In the genomic region with DNA sequence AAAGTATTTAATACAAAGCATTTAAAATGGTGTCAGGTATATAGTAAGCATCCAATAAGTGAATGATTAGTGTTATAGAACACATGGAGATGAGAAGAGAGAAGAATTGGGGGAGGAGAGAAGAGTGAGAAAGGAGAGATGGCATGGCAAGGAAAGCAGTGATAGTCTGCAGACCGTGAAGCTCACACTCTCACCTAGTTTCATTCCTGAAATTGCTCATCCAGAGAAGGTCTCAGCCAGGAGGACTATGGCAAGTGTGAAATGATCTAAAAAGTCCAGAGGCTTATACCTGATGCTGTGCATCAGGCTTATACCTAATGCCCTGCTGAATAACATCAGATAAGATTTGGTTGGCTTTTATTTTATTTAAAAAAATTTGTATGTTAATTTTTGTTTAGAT, we compare ENCODE assay signal across 19 cellular contexts.
"Had no signal": no experiment of that assay in that cellular context is flagged by ENCODE, and none has a peak within 500 bp of the region (broad histone marks: within the 10 kb centered on the region; RNA-seq: fewer than 3 reads in every experiment).

No MANE protein-coding gene starts in this region.

- H3K9me3 Mint-ChIP-seq: activated naive CD4-positive, alpha-beta T cell treated with anti-CD3 and anti-CD28 coated beads, Interleukin-2, amount 50 U/mL, for 24 hours; activated T-cell treated with anti-CD3 and anti-CD28 coated beads, Interleukin-2, amount 50 U/mL, for 24 hours had no signal

- H3K9me3 ChIP-seq: left lung, mucosa of descending colon, neutrophil, sigmoid colon, spleen, tibial artery, uterus had no signal

- H3K4me1 Mint-ChIP-seq: activated naive CD4-positive, alpha-beta T cell treated with anti-CD3 and anti-CD28 coated beads, Interleukin-2, amount 50 U/mL, for 24 hours had no signal

- H3K4me3 Mint-ChIP-seq: activated CD8-positive, alpha-beta memory T cell treated with anti-CD3 and anti-CD28 coated beads, Interleukin-2, amount 10 ng/mL, durations not matched to agents 7 days and 5 days; activated naive CD4-positive, alpha-beta T cell treated with anti-CD3 and anti-CD28 coated beads, Interleukin-2, amount 50 U/mL, for 24 hours; activated T-cell treated with anti-CD3 and anti-CD28 coated beads, Interleukin-2, amount 50 U/mL, for 24 hours; naive thymus-derived CD4-positive, alpha-beta T cell had no signal

- H3K36me3 ChIP-seq: cardiac muscle cell, left lung, neutrophil, sigmoid colon, spleen, tibial artery, uterus had no signal

- ATAC-seq: activated CD4-positive, CD25-positive, alpha-beta regulatory T cell treated with anti-CD3 and anti-CD28 coated beads, Interleukin-2, amount 50 U/mL, for 24 hours; activated CD8-positive, alpha-beta memory T cell treated with anti-CD3 and anti-CD28 coated beads, Interleukin-2, amount 10 ng/mL, durations not matched to agents 7 days and 5 days; esophagus mucosa; left lung; mucosa of descending colon; naive thymus-derived CD4-positive, alpha-beta T cell had no signal

- H3K4me2 ChIP-seq: hepatocyte had no signal

- H3K4me3 ChIP-seq: cardiac muscle cell, hepatocyte, left lung, mucosa of descending colon, sigmoid colon, spleen, tibial artery, uterus had no signal

- H2AFZ ChIP-seq: hepatocyte, parathyroid adenoma had no signal

- H3K27me3 ChIP-seq: cardiac muscle cell, hepatocyte, left lung, neutrophil, sigmoid colon, spleen, tibial artery, uterus had no signal

- H3K27me3 Mint-ChIP-seq: activated naive CD4-positive, alpha-beta T cell treated with anti-CD3 and anti-CD28 coated beads, Interleukin-2, amount 50 U/mL, for 24 hours had no signal

- DNase-seq: activated CD8-positive, alpha-beta memory T cell treated with anti-CD3 and anti-CD28 coated beads, Interleukin-2, amount 10 ng/mL, durations not matched to agents 7 days and 5 days; activated effector memory CD4-positive, alpha-beta T cell treated with anti-CD3 and anti-CD28 coated beads, Interleukin-2, amount 50 U/mL, for 16 hours; activated T-cell treated with anti-CD3 and anti-CD28 coated beads, Interleukin-2, amount 50 U/mL, for 24 hours; islet precursor cell; left lung; mucosa of descending colon; naive thymus-derived CD4-positive, alpha-beta T cell; sigmoid colon; spleen; T1000; tibial artery; uterus had no signal

- H3K27ac ChIP-seq: cardiac muscle cell, hepatocyte, left lung, neutrophil, parathyroid adenoma, sigmoid colon, spleen, tibial artery, uterus had no signal

- H3K4me1 ChIP-seq: left lung, parathyroid adenoma, sigmoid colon, spleen, uterus had no signal

- H3K27ac Mint-ChIP-seq: activated CD8-positive, alpha-beta memory T cell treated with anti-CD3 and anti-CD28 coated beads, Interleukin-2, amount 10 ng/mL, durations not matched to agents 7 days and 5 days; activated naive CD4-positive, alpha-beta T cell treated with anti-CD3 and anti-CD28 coated beads, Interleukin-2, amount 50 U/mL, for 24 hours; activated T-cell treated with anti-CD3 and anti-CD28 coated beads, Interleukin-2, amount 50 U/mL, for 24 hours; naive thymus-derived CD4-positive, alpha-beta T cell had no signal

- H3K36me3 Mint-ChIP-seq: activated CD8-positive, alpha-beta memory T cell treated with anti-CD3 and anti-CD28 coated beads, Interleukin-2, amount 10 ng/mL, durations not matched to agents 7 days and 5 days; activated naive CD4-positive, alpha-beta T cell treated with anti-CD3 and anti-CD28 coated beads, Interleukin-2, amount 50 U/mL, for 24 hours; naive thymus-derived CD4-positive, alpha-beta T cell had no signal

- H3K9ac ChIP-seq: parathyroid adenoma had no signal
